Comparison of ENCODE assay signal across 8 cellular contexts in genomic region chr5:57172466-57172961, GRCh38. TPM values are rescaled to one million over a fixed set of nuclear protein-coding genes. Genes with fewer than 3 reads are reported as not detected.
DNase-seq lines count a peak whose midpoint lies in the region; ATAC-seq and TF ChIP-seq lines count a peak whose summit lies in the region.

No MANE protein-coding gene starts in this region.

- H3K27me3 Mint-ChIP-seq in activated T-cell treated with anti-CD3 and anti-CD28 coated beads, Interleukin-2, amount 50 U/mL, for 24 hours: no peaks in the 10 kb centered on the region

- peaks cover 26% of the 10 kb centered on the region for H3K4me1 Mint-ChIP-seq in activated T-cell treated with anti-CD3 and anti-CD28 coated beads, Interleukin-2, amount 50 U/mL, for 24 hours (ENCODE audit: low read depth)

- DNase-seq in D341Med (ENCODE audit: low spot score) (peak; percentile 26), KBM-7 (peak; percentile 59), foreskin keratinocyte (peak; percentile 38 to 64), SKM-1 (lab: John Stamatoyannopoulos, UW; ENCODE audit: unreplicated experiment) (no peak)
- DNase-seq in activated T-cell treated with anti-CD3 and anti-CD28 coated beads, Interleukin-2, amount 50 U/mL, for 24 hours: peak; percentile 42

- H3K27me3 ChIP-seq in foreskin keratinocyte: no peaks in the 10 kb centered on the region
- no peaks in the 10 kb centered on the region for H3K27me3 ChIP-seq in rectal smooth muscle tissue (ENCODE audit: control insufficient read depth, insufficient read depth, low read length)

- H3K4me1 ChIP-seq in foreskin keratinocyte (peaks cover 5% of the 10 kb centered on the region), rectal smooth muscle tissue (ENCODE audit: control insufficient read depth, insufficient read depth, low read length) (no peaks in the 10 kb centered on the region)

- no peaks in the 10 kb centered on the region for H3K36me3 ChIP-seq in rectal smooth muscle tissue (ENCODE audit: control insufficient read depth, insufficient read depth, low read length)

- peak overlapping the region; percentile 88 for H3K4me3 ChIP-seq in rectal smooth muscle tissue (ENCODE audit: low read length)

- peak overlapping the region; percentile 95 for H3K4me3 Mint-ChIP-seq in activated T-cell treated with anti-CD3 and anti-CD28 coated beads, Interleukin-2, amount 50 U/mL, for 24 hours

- peak overlapping the region; percentile 100 for H3K27ac Mint-ChIP-seq in activated T-cell treated with anti-CD3 and anti-CD28 coated beads, Interleukin-2, amount 50 U/mL, for 24 hours

- TF ChIP-seq CTCF in foreskin keratinocyte (conservative IDR thresholded peaks at IDR 0.05): no peak

- no peaks in the 10 kb centered on the region for H3K9me3 Mint-ChIP-seq in activated T-cell treated with anti-CD3 and anti-CD28 coated beads, Interleukin-2, amount 50 U/mL, for 24 hours

- no peak for ATAC-seq in foreskin keratinocyte
- ATAC-seq in HG03520 (IDR thresholded peaks at IDR 0.05; ENCODE audit: unreplicated experiment): no peak
- no peak for ATAC-seq in GM18498 (IDR thresholded peaks at IDR 0.05; ENCODE audit: unreplicated experiment)

- peaks cover 45% of the 10 kb centered on the region for H3K36me3 Mint-ChIP-seq in activated T-cell treated with anti-CD3 and anti-CD28 coated beads, Interleukin-2, amount 50 U/mL, for 24 hours (ENCODE audit: low read depth)

- in situ Hi-C loops in KBM-7 (cut with MboI; ENCODE audit: low pct_unique_long_range_greater_than_20kb, low sequenced_read_pairs): no loop called here

- H3K27ac ChIP-seq in foreskin keratinocyte (peak overlapping the region; percentile 99), rectal smooth muscle tissue (ENCODE audit: low read depth, low read length) (peak overlapping the region; percentile 99)

- H3K9ac ChIP-seq in rectal smooth muscle tissue (ENCODE audit: low read length): peak overlapping the region; percentile 98

RNA-seq across cellular contexts. Expression of gene GPBP1, which starts 1.3 kb away (rescaled TPM):
- total RNA-seq in foreskin keratinocyte: 49.5 and 53.5 TPM in 2 replicates
- polyA plus RNA-seq in foreskin keratinocyte: 24.7 and 30.2 TPM in 2 replicates
